In genomic region chr17:37024181-37024637, GRCh38 we compare ENCODE assay signal across 22 cellular contexts.
DNase-seq lines count a peak whose midpoint lies in the region; ATAC-seq and TF ChIP-seq lines count a peak whose summit lies in the region.
"Had no signal": no experiment of that assay in that cellular context is flagged by ENCODE, and none has a peak within 500 bp of the region (broad histone marks: within the 10 kb centered on the region; RNA-seq: fewer than 3 reads in every experiment).

No MANE protein-coding gene starts in this region.

- TF ChIP-seq POLR2A in right lobe of liver (IDR thresholded peaks at IDR 0.05) (no peak), vagina (IDR thresholded peaks at IDR 0.05) (no peak)

- 10% methylated on average over 3 of the region's 3 CpGs for WGBS in right lobe of liver (ENCODE audit: insufficient coverage, low coverage, low lambda C conversion rate, missing lambda C conversion rate)

- peaks cover 8% of the 10 kb centered on the region for H3K4me1 ChIP-seq in CD4-positive, alpha-beta memory T cell (ENCODE audit: insufficient read depth, low read length)
- peaks cover 0 to 31% (median 8%) of the 10 kb centered on the region in 4 donors for H3K4me1 ChIP-seq in right lobe of liver
- no peaks in the 10 kb centered on the region for H3K4me1 ChIP-seq in vagina
- H3K4me1 ChIP-seq: BLaER1, transverse colon had no signal

- H3K27ac Mint-ChIP-seq in CD4-positive, alpha-beta memory T cell: peak overlapping the region in 4 of 7 donors; percentile 20 to 78 (median 44)
- 0 out of 2 replicates have a peak overlapping the region, but pooled peaks have one; percentile 3 for H3K27ac Mint-ChIP-seq in WTC11
- H3K27ac Mint-ChIP-seq: activated naive CD8-positive, alpha-beta T cell treated with anti-CD3 and anti-CD28 coated beads, Interleukin-2, amount 50 U/mL, for 24 hours; nephron had no signal

- peaks cover 17% of the 10 kb centered on the region for H3K36me3 ChIP-seq in CD4-positive, alpha-beta memory T cell (ENCODE audit: insufficient read depth, low read length)
- no peaks in the 10 kb centered on the region for H3K36me3 ChIP-seq in right lobe of liver
- no peaks in the 10 kb centered on the region for H3K36me3 ChIP-seq in vagina
- H3K36me3 ChIP-seq: transverse colon had no signal

- H3K27me3 Mint-ChIP-seq in CD4-positive, alpha-beta memory T cell: no peaks in the 10 kb centered on the region
- no peaks in the 10 kb centered on the region for H3K27me3 Mint-ChIP-seq in WTC11 (ENCODE audit: low read depth)
- H3K27me3 Mint-ChIP-seq: activated naive CD8-positive, alpha-beta T cell treated with anti-CD3 and anti-CD28 coated beads, Interleukin-2, amount 50 U/mL, for 24 hours had no signal

- H3K27ac ChIP-seq in CD4-positive, alpha-beta memory T cell (ENCODE audit: low read depth, low read length): no peak overlapping the region
- H3K27ac ChIP-seq in HL-60 (replicated peaks): no peak overlapping the region
- peak overlapping the region in 2 of 3 donors; percentile 34 to 39 for H3K27ac ChIP-seq in right lobe of liver
- H3K27ac ChIP-seq in vagina: no peak overlapping the region
- H3K27ac ChIP-seq: BLaER1, transverse colon had no signal

- H3K36me3 Mint-ChIP-seq in CD4-positive, alpha-beta memory T cell: peaks cover 26 to 35% of the 10 kb centered on the region in 2 donors
- H3K36me3 Mint-ChIP-seq in WTC11: no peaks in the 10 kb centered on the region; the same call in 1 of the 2 replicates

- ATAC-seq in WTC11: no peak
- ATAC-seq in right lobe of liver: peak; percentile 94 to 96 (median 96)
- ATAC-seq: activated naive CD8-positive, alpha-beta T cell treated with anti-CD3 and anti-CD28 coated beads, Interleukin-2, amount 50 U/mL, for 24 hours; PC-3 had no signal

- CTCF ChIA-PET in CD4-positive, alpha-beta memory T cell (lab: Charles Lee; ENCODE audit: partially characterized antibody): no interaction called here
- CTCF ChIA-PET in WTC11 (lab: Charles Lee): no interaction called here

- peaks cover 17 to 26% (median 23%) of the 10 kb centered on the region in 4 donors for H3K4me1 Mint-ChIP-seq in CD4-positive, alpha-beta memory T cell
- H3K4me1 Mint-ChIP-seq in WTC11: peaks cover 8% of the 10 kb centered on the region
- H3K4me1 Mint-ChIP-seq: nephron had no signal

- DNase-seq in CD4-positive, alpha-beta memory T cell: no peak
- DNase-seq in HL-60 (ENCODE audit: low read depth in 1 of 2, low spot score in 1 of 2) (peak; percentile 8 to 68), WTC11 (ENCODE audit: low spot score) (no peak), right lobe of liver (peak in 1 of 3 donors; percentile 62), NCI-H82 (lab: John Stamatoyannopoulos, UW) (no peak), NCI-H524 (lab: John Stamatoyannopoulos, UW) (no peak), vagina (ENCODE audit: extremely low spot score in 2 of 2) (no peak)
- DNase-seq: activated CD4-positive, alpha-beta T cell treated with anti-CD3 and anti-CD28 coated beads, Interleukin-2, amount 50 U/mL, for 48 hours; activated naive CD8-positive, alpha-beta T cell treated with anti-CD3 and anti-CD28 coated beads, Interleukin-2, amount 50 U/mL, for 24 hours; DMS153; effector CD4-positive, alpha-beta T cell; H9; kidney; NCI-H2029; NCI-H510A treated with DMSO at 0.1 percent for 48 hours; PC-3; stimulated activated CD4-positive, alpha-beta T cell treated with anti-CD3 and anti-CD28 coated beads, Interleukin-15, amount 100 ng/mL, for 24 hours; stimulated activated naive CD4-positive, alpha-beta T cell; transverse colon had no signal

- intact Hi-C loops in CD4-positive, alpha-beta memory T cell (cut with micrococcal nuclease): no loop called here
- intact Hi-C loops in right lobe of liver (cut with DNase I) (no loop called here), vagina (cut with DNase I) (no loop called here)

- no peak overlapping the region for H3K4me3 Mint-ChIP-seq in CD4-positive, alpha-beta memory T cell
- H3K4me3 Mint-ChIP-seq in WTC11: no peak overlapping the region
- H3K4me3 Mint-ChIP-seq: activated naive CD8-positive, alpha-beta T cell treated with anti-CD3 and anti-CD28 coated beads, Interleukin-2, amount 50 U/mL, for 24 hours; activated T-helper 1 cell treated with anti-CD3 and anti-CD28 coated beads, Interleukin-12 subunit alpha, Interleukin-12 subunit beta, Interleukin-2, Interleukin-4 antibody, amounts not matched to agents 30 ng/mL and 10 ng/mL and 1 ng/mL, durations not matched to agents 14 hours and 24 hours and 36 hours; H9; nephron had no signal

- no peaks in the 10 kb centered on the region for H3K27me3 ChIP-seq in CD4-positive, alpha-beta memory T cell (ENCODE audit: insufficient read depth, low read length)
- H3K27me3 ChIP-seq in HL-60 (ENCODE audit: insufficient read depth, poor library complexity, severe bottlenecking): no peaks in the 10 kb centered on the region
- H3K27me3 ChIP-seq in right lobe of liver: no peaks in the 10 kb centered on the region
- no peaks in the 10 kb centered on the region for H3K27me3 ChIP-seq in vagina
- H3K27me3 ChIP-seq: BLaER1, transverse colon had no signal

- TF ChIP-seq CTCF in HL-60 (IDR thresholded peaks at IDR 0.05; ENCODE audit: insufficient read depth, low read length) (no peak), WTC11 (IDR thresholded peaks at IDR 0.05) (no peak), right lobe of liver (IDR thresholded peaks at IDR 0.05) (no peak), vagina (IDR thresholded peaks at IDR 0.05) (no peak)

- POLR2A ChIA-PET in CD4-positive, alpha-beta memory T cell (lab: Charles Lee; ENCODE audit: partially characterized antibody): no interaction called here
- POLR2A ChIA-PET in WTC11 (lab: Charles Lee): no interaction called here

- no peaks in the 10 kb centered on the region for H3K9me3 Mint-ChIP-seq in CD4-positive, alpha-beta memory T cell
- no peaks in the 10 kb centered on the region for H3K9me3 Mint-ChIP-seq in WTC11
- H3K9me3 Mint-ChIP-seq: activated naive CD8-positive, alpha-beta T cell treated with anti-CD3 and anti-CD28 coated beads, Interleukin-2, amount 50 U/mL, for 24 hours; activated T-helper 1 cell treated with anti-CD3 and anti-CD28 coated beads, Interleukin-12 subunit alpha, Interleukin-12 subunit beta, Interleukin-2, Interleukin-4 antibody, amounts not matched to agents 30 ng/mL and 10 ng/mL and 1 ng/mL, durations not matched to agents 14 hours and 24 hours and 36 hours; H9; nephron had no signal

- H3K9me3 ChIP-seq in CD4-positive, alpha-beta memory T cell (ENCODE audit: control insufficient read depth in 1 of 2, low read length in 2 of 2): no peaks in the 10 kb centered on the region
- no peaks in the 10 kb centered on the region for H3K9me3 ChIP-seq in right lobe of liver
- no peaks in the 10 kb centered on the region for H3K9me3 ChIP-seq in vagina
- H3K9me3 ChIP-seq: BLaER1, transverse colon had no signal

- H3K4me3 ChIP-seq in CD4-positive, alpha-beta memory T cell (ENCODE audit: low read length in 2 of 2): no peak overlapping the region
- H3K4me3 ChIP-seq in HL-60 (replicated peaks; ENCODE audit: insufficient read depth, low read length) (no peak overlapping the region), right lobe of liver (no peak overlapping the region), vagina (no peak overlapping the region)
- H3K4me3 ChIP-seq: BLaER1, transverse colon had no signal

TF ChIP-seq in WTC11, 78 proteins besides CTCF, POLR2A, EP300 and RAD21:
- TF ChIP-seq FOXK1 (CRISPR knock-in tag; IDR thresholded peaks at IDR 0.05) (no peak), ZBTB21 (CRISPR knock-in tag; IDR thresholded peaks at IDR 0.05; ENCODE audit: borderline replicate concordance) (no peak), HMGA2 (CRISPR knock-in tag; IDR thresholded peaks at IDR 0.05) (no peak), CBFB (CRISPR knock-in tag; IDR thresholded peaks at IDR 0.05; ENCODE audit: low read depth) (no peak), CDX4 (CRISPR knock-in tag; IDR thresholded peaks at IDR 0.05; ENCODE audit: borderline replicate concordance) (no peak), MYBL2 (CRISPR knock-in tag; IDR thresholded peaks at IDR 0.05) (no peak), ZNF121 (CRISPR knock-in tag; IDR thresholded peaks at IDR 0.05) (no peak), USF1 (CRISPR knock-in tag; IDR thresholded peaks at IDR 0.05) (no peak), SMAD3 (CRISPR knock-in tag; IDR thresholded peaks at IDR 0.05; ENCODE audit: borderline replicate concordance) (no peak), NR2C2 (CRISPR knock-in tag; IDR thresholded peaks at IDR 0.05) (no peak), PREB (CRISPR knock-in tag; IDR thresholded peaks at IDR 0.05; ENCODE audit: borderline replicate concordance) (no peak)

Comparison
In these comparisons a context has a peak if more than half of its experiments do, and no peak if none do; other contexts are left out.
1. DNase-seq: peak in HL-60 (2 of 2); none in CD4-positive, alpha-beta memory T cell (0 of 5), WTC11 (single experiment), NCI-H82 (single experiment), NCI-H524 (0 of 2) and vagina (0 of 2).
2. H3K27ac ChIP-seq: peak in right lobe of liver (2 of 3); none in CD4-positive, alpha-beta memory T cell (single experiment), HL-60 (single experiment) and vagina (single experiment).